In the genomic region with DNA sequence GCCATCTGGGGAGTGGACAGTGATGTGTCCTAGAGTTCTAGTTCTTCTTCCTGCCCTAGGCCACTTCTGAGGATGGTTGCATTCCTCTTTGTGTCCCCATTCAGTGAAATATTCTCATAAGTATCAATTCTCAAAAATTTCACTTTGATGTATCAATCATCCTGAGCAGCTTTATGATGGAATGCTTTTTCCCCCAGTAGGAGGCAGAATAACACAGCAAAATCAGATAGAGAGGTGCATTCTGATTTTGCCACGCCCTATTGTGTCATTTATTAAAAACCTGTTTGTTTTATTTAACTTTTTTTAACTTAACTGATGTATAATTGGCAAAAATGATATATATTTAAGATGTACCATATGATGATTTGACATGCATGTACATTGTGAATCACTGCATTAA, we compare ENCODE assay signal across 21 cellular contexts.
DNase-seq lines count a peak whose midpoint lies in the region; ATAC-seq and TF ChIP-seq lines count a peak whose summit lies in the region.
"Had no signal": no experiment of that assay in that cellular context is flagged by ENCODE, and none has a peak within 500 bp of the region (broad histone marks: within the 10 kb centered on the region; RNA-seq: fewer than 3 reads in every experiment).

No MANE protein-coding gene starts in this region.

- intact Hi-C loops in transverse colon (cut with DNase I; ENCODE audit: low total_unique reads): no loop called here

- H3K4me3 ChIP-seq in transverse colon (no peak overlapping the region), suprapubic skin (no peak overlapping the region)
- H3K4me3 ChIP-seq: A549, lung had no signal

- DNase-seq in NCI-H82 (lab: John Stamatoyannopoulos, UW) (peak; percentile 0), NCI-H82 treated with DMSO at 0.1 percent for 48 hours (lab: John Stamatoyannopoulos, UW; ENCODE audit: unreplicated experiment) (no peak), SK-MEL-5 (ENCODE audit: low read depth, low spot score) (peak; percentile 50), transverse colon (no peak), immature natural killer cell (no peak), suprapubic skin (ENCODE audit: low spot score in 2 of 2) (no peak)
- DNase-seq in activated T-cell treated with anti-CD3 and anti-CD28 coated beads, Interleukin-2, amount 50 U/mL, for 48 hours: no peak
- DNase-seq: activated CD4-positive, alpha-beta T cell treated with anti-CD3 and anti-CD28 coated beads for 48 hours; activated T-cell treated with anti-CD3 and anti-CD28 coated beads for 4 hours; H7; NCI-H2081; NCI-H774; Right ventricle myocardium superior; stimulated activated CD4-positive, alpha-beta T cell treated with anti-CD3 and anti-CD28 coated beads, Interleukin-15, amount 100 ng/mL, for 24 hours; substantia nigra; T1000 had no signal

- H3K27me3 Mint-ChIP-seq in immature natural killer cell (ENCODE audit: low read depth in 3 of 3): peaks cover 0 to 1% (median 0%) of the 10 kb centered on the region in 3 donors
- H3K27me3 Mint-ChIP-seq: activated naive CD8-positive, alpha-beta T cell; natural killer cell treated with Interleukin-12 subunit alpha and Interleukin-12 subunit beta and Interleukin-15 and Interleukin-18, amount 100 ng/mL, for 72 hours had no signal

- H3K4me1 Mint-ChIP-seq in immature natural killer cell: no peaks in the 10 kb centered on the region

- H3K27me3 ChIP-seq in transverse colon (no peaks in the 10 kb centered on the region), suprapubic skin (no peaks in the 10 kb centered on the region)

- H3K4me3 Mint-ChIP-seq in immature natural killer cell: no peak overlapping the region
- H3K4me3 Mint-ChIP-seq: activated naive CD8-positive, alpha-beta T cell; natural killer cell treated with Interleukin-12 subunit alpha and Interleukin-12 subunit beta and Interleukin-15 and Interleukin-18, amount 100 ng/mL, for 72 hours had no signal

- peaks cover 1 to 13% (median 7%) of the 10 kb centered on the region in 6 donors for H3K9me3 Mint-ChIP-seq in immature natural killer cell

- in situ Hi-C loops in SK-MEL-5 (cut with HindIII; ENCODE audit: low pct_unique_long_range_greater_than_20kb, low sequenced_read_pairs): no loop called here
- in situ Hi-C loops in transverse colon (cut with MboI; ENCODE audit: low pct_ligation_motif_present in 1 of 4, low pct_unique_long_range_greater_than_20kb in 1 of 4, low sequenced_read_pairs in 3 of 4): loop anchor here in 1 of 4 donors (25.0 kb wide), 1 partner anchor 607 kb away; no protein-coding TSS in a partner anchor

- H3K36me3 ChIP-seq in transverse colon (no peaks in the 10 kb centered on the region), suprapubic skin (no peaks in the 10 kb centered on the region)

- H3K27ac Mint-ChIP-seq in immature natural killer cell: no peak overlapping the region
- H3K27ac Mint-ChIP-seq: activated naive CD8-positive, alpha-beta T cell; natural killer cell treated with Interleukin-12 subunit alpha and Interleukin-12 subunit beta and Interleukin-15 and Interleukin-18, amount 100 ng/mL, for 72 hours had no signal

- H3K27ac ChIP-seq in transverse colon (no peak overlapping the region), suprapubic skin (no peak overlapping the region)
- H3K27ac ChIP-seq: A549 had no signal

- TF ChIP-seq CTCF in transverse colon (IDR thresholded peaks at IDR 0.05) (peak in 3 of 5 experiments; percentile 27 to 38 (median 36)), suprapubic skin (IDR thresholded peaks at IDR 0.05) (no peak)

- H3K9me3 ChIP-seq in transverse colon (no peaks in the 10 kb centered on the region), suprapubic skin (no peaks in the 10 kb centered on the region)
- H3K9me3 ChIP-seq: A549 had no signal

- TF ChIP-seq EP300 in transverse colon (IDR thresholded peaks at IDR 0.05; ENCODE audit: low read depth): no peak
- no peak for TF ChIP-seq EP300 in suprapubic skin (IDR thresholded peaks at IDR 0.05)

- WGBS in transverse colon (ENCODE audit: low coverage in 1 of 2), 2 donors: 18 to 31% methylated on average over 1 of the region's 1 CpG
- WGBS in suprapubic skin: 50% methylated on average over 1 of the region's 1 CpG

- H3K4me1 ChIP-seq in transverse colon (no peaks in the 10 kb centered on the region), suprapubic skin (no peaks in the 10 kb centered on the region)
- H3K4me1 ChIP-seq: A549 had no signal

- H3K36me3 Mint-ChIP-seq in immature natural killer cell: no peaks in the 10 kb centered on the region
- H3K36me3 Mint-ChIP-seq: activated naive CD8-positive, alpha-beta T cell; natural killer cell treated with Interleukin-12 subunit alpha and Interleukin-12 subunit beta and Interleukin-15 and Interleukin-18, amount 100 ng/mL, for 72 hours had no signal

- ATAC-seq in HG03565 (IDR thresholded peaks at IDR 0.05; ENCODE audit: unreplicated experiment): peak; percentile 46
- ATAC-seq: A549; natural killer cell treated with Interleukin-12 subunit alpha and Interleukin-12 subunit beta and Interleukin-15 and Interleukin-18, amount 100 ng/mL, for 72 hours had no signal

- TF ChIP-seq POLR2A in transverse colon (IDR thresholded peaks at IDR 0.05): no peak
- TF ChIP-seq POLR2A in suprapubic skin (IDR thresholded peaks at IDR 0.05): no peak

Comparison
In these comparisons a context has a peak if more than half of its experiments do, and no peak if none do; other contexts are left out.
1. DNase-seq: peak in NCI-H82 (single experiment) and SK-MEL-5 (single experiment); none in NCI-H82 treated with DMSO at 0.1 percent for 48 hours (single experiment), transverse colon (single experiment), immature natural killer cell (0 of 3), suprapubic skin (0 of 2) and activated T-cell treated with anti-CD3 and anti-CD28 coated beads, Interleukin-2, amount 50 U/mL, for 48 hours (0 of 2).
2. CTCF ChIP-seq: peak in transverse colon (3 of 5); none in suprapubic skin (0 of 2).